Comparison of ENCODE assay signal across 1 cellular context in the genomic region with DNA sequence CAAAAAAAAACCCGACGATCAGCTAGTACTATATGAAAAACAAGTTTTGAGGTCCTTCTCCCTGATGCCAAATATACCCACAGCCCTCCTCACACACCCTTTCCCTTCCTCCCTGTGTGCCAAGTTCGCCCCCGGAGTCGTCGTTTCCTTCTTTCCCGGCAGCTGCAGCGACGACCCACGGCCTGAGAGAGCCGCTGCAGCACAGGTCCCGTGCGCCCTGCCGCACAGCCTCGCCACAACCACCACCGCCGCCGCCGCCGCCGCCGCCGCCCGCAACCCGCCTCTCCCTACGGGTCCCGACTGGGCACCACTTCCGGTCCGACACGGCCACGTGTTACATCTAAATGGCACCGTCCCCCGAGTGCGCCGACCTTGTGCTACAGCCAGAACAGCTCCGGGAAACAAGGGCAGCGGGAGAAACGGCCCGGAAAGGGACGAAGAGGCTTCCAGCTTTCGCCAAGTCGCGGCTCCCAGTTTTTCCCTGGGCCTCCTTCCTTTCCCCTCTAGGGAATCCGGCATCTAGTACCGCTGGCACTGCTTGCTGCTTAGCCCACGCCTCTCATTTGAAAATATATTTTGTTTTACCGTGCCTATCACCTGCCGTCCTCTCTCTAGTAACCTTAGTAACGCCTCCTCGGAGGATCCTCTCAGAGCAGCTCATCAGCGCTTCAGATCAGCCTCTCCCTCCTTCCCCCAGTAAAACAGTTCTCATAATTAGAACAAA.
TF ChIP-seq lines count a peak whose summit lies in the region.

A gene with protein sequence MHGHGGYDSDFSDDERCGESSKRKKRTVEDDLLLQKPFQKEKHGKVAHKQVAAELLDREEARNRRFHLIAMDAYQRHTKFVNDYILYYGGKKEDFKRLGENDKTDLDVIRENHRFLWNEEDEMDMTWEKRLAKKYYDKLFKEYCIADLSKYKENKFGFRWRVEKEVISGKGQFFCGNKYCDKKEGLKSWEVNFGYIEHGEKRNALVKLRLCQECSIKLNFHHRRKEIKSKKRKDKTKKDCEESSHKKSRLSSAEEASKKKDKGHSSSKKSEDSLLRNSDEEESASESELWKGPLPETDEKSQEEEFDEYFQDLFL (minus strand): TSS at position 315 of the 724 bp plus-strand sequence. CDS start 2,486 bp downstream, outside the sequence.

TF ChIP-seq in HEK293, 187 proteins besides CTCF, POLR2A, EP300 and RAD21 (continued from another document and continues in another):
- TF ChIP-seq ZNF341 (tag by site-specific recombination; IDR thresholded peaks at IDR 0.05; ENCODE audit: low read depth) (no peak), ZNF394 (tag by site-specific recombination; IDR thresholded peaks at IDR 0.05; ENCODE audit: borderline replicate concordance) (peak; percentile 94), ZNF571 (tag by site-specific recombination; IDR thresholded peaks at IDR 0.05) (no peak), ZNF600 (tag by site-specific recombination; IDR thresholded peaks at IDR 0.05) (peak; percentile 98), ZBTB21 (tag by site-specific recombination; IDR thresholded peaks at IDR 0.05) (peak; percentile 73; the same call in 1 of the 2 replicates), ZSCAN30 (tag by site-specific recombination; IDR thresholded peaks at IDR 0.05) (peak; percentile 99), SP2 (tag by site-specific recombination; IDR thresholded peaks at IDR 0.05) (peak; percentile 81), SCRT2 (tag by site-specific recombination; IDR thresholded peaks at IDR 0.05) (peak; percentile 81), ZNF701 (tag by site-specific recombination; IDR thresholded peaks at IDR 0.05) (0 out of 2 replicates have a peak, but pooled peaks have one; percentile 29), ZNF23 (tag by site-specific recombination; IDR thresholded peaks at IDR 0.05; ENCODE audit: borderline replicate concordance) (no peak), ZNF555 (tag by site-specific recombination; conservative IDR thresholded peaks at IDR 0.05) (no peak), GLIS2 (tag by site-specific recombination; IDR thresholded peaks at IDR 0.05) (no peak), ZNF501 (tag by site-specific recombination; IDR thresholded peaks at IDR 0.05) (peak; percentile 100), ZNF560 (tag by site-specific recombination; IDR thresholded peaks at IDR 0.05; ENCODE audit: borderline replicate concordance) (peak; percentile 66; the same call in 1 of the 2 replicates), ZNF335 (tag by site-specific recombination; conservative IDR thresholded peaks at IDR 0.05) (peak; percentile 96), ZNF610 (tag by site-specific recombination; IDR thresholded peaks at IDR 0.05; ENCODE audit: borderline replicate concordance) (peak; percentile 92), ZNF621 (tag by site-specific recombination; IDR thresholded peaks at IDR 0.05) (no peak), HOXD13 (CRISPR knock-in tag; IDR thresholded peaks at IDR 0.05; ENCODE audit: borderline replicate concordance) (peak; percentile 73; the same call in 1 of the 2 replicates), ZBTB17 (tag by site-specific recombination; IDR thresholded peaks at IDR 0.05) (peak; percentile 97), ZNF175 (tag by site-specific recombination; IDR thresholded peaks at IDR 0.05) (no peak), ZNF416 (tag by site-specific recombination; IDR thresholded peaks at IDR 0.05) (no peak), ZNF777 (tag by site-specific recombination; IDR thresholded peaks at IDR 0.05; ENCODE audit: borderline replicate concordance) (peak; percentile 99), ZNF654 (tag by site-specific recombination; IDR thresholded peaks at IDR 0.05; ENCODE audit: low read depth) (peak; percentile 44), KLF16 (tag by site-specific recombination; IDR thresholded peaks at IDR 0.05) (peak; percentile 99), ZSCAN16 (tag by site-specific recombination; IDR thresholded peaks at IDR 0.05) (0 out of 2 replicates have a peak, but pooled peaks have one; percentile 54), ZNF155 (tag by site-specific recombination; IDR thresholded peaks at IDR 0.05) (no peak), ZNF311 (tag by site-specific recombination; IDR thresholded peaks at IDR 0.05; ENCODE audit: borderline replicate concordance) (no peak), ZNF530 (tag by site-specific recombination; IDR thresholded peaks at IDR 0.05; ENCODE audit: low read depth) (no peak; the same call in 1 of the 2 replicates), SP3 (tag by site-specific recombination; IDR thresholded peaks at IDR 0.05) (peak; percentile 86), ZNF529 (tag by site-specific recombination; IDR thresholded peaks at IDR 0.05; ENCODE audit: insufficient replicate concordance) (no peak), ZNF837 (tag by site-specific recombination; IDR thresholded peaks at IDR 0.05) (no peak), ZNF37A (tag by site-specific recombination; IDR thresholded peaks at IDR 0.05) (peak; percentile 55), HOXA7 (CRISPR knock-in tag; IDR thresholded peaks at IDR 0.05; ENCODE audit: borderline replicate concordance) (no peak)
- TF ChIP-seq, protein P1, sequence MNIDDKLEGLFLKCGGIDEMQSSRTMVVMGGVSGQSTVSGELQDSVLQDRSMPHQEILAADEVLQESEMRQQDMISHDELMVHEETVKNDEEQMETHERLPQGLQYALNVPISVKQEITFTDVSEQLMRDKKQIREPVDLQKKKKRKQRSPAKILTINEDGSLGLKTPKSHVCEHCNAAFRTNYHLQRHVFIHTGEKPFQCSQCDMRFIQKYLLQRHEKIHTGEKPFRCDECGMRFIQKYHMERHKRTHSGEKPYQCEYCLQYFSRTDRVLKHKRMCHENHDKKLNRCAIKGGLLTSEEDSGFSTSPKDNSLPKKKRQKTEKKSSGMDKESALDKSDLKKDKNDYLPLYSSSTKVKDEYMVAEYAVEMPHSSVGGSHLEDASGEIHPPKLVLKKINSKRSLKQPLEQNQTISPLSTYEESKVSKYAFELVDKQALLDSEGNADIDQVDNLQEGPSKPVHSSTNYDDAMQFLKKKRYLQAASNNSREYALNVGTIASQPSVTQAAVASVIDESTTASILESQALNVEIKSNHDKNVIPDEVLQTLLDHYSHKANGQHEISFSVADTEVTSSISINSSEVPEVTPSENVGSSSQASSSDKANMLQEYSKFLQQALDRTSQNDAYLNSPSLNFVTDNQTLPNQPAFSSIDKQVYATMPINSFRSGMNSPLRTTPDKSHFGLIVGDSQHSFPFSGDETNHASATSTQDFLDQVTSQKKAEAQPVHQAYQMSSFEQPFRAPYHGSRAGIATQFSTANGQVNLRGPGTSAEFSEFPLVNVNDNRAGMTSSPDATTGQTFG (tag by site-specific recombination; IDR thresholded peaks at IDR 0.05; ENCODE audit: borderline replicate concordance): peak; percentile 63; the same call in 1 of the 2 replicates
- TF ChIP-seq, protein P2, sequence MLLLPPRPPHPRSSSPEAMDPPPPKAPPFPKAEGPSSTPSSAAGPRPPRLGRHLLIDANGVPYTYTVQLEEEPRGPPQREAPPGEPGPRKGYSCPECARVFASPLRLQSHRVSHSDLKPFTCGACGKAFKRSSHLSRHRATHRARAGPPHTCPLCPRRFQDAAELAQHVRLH (tag by site-specific recombination; IDR thresholded peaks at IDR 0.05): peak; percentile 98
- TF ChIP-seq, protein P3, sequence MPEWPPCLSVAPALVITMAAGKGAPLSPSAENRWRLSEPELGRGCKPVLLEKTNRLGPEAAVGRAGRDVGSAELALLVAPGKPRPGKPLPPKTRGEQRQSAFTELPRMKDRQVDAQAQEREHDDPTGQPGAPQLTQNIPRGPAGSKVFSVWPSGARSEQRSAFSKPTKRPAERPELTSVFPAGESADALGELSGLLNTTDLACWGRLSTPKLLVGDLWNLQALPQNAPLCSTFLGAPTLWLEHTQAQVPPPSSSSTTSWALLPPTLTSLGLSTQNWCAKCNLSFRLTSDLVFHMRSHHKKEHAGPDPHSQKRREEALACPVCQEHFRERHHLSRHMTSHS (tag by site-specific recombination; IDR thresholded peaks at IDR 0.05): no peak
- TF ChIP-seq, protein P4, sequence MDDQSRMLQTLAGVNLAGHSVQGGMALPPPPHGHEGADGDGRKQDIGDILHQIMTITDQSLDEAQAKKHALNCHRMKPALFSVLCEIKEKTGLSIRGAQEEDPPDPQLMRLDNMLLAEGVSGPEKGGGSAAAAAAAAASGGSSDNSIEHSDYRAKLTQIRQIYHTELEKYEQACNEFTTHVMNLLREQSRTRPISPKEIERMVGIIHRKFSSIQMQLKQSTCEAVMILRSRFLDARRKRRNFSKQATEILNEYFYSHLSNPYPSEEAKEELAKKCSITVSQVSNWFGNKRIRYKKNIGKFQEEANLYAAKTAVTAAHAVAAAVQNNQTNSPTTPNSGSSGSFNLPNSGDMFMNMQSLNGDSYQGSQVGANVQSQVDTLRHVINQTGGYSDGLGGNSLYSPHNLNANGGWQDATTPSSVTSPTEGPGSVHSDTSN (CRISPR knock-in tag; IDR thresholded peaks at IDR 0.05): peak; percentile 94
- TF ChIP-seq, protein P5, sequence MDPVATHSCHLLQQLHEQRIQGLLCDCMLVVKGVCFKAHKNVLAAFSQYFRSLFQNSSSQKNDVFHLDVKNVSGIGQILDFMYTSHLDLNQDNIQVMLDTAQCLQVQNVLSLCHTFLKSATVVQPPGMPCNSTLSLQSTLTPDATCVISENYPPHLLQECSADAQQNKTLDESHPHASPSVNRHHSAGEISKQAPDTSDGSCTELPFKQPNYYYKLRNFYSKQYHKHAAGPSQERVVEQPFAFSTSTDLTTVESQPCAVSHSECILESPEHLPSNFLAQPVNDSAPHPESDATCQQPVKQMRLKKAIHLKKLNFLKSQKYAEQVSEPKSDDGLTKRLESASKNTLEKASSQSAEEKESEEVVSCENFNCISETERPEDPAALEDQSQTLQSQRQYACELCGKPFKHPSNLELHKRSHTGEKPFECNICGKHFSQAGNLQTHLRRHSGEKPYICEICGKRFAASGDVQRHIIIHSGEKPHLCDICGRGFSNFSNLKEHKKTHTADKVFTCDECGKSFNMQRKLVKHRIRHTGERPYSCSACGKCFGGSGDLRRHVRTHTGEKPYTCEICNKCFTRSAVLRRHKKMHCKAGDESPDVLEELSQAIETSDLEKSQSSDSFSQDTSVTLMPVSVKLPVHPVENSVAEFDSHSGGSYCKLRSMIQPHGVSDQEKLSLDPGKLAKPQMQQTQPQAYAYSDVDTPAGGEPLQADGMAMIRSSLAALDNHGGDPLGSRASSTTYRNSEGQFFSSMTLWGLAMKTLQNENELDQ (tag by site-specific recombination; IDR thresholded peaks at IDR 0.05; ENCODE audit: low read depth): no peak
- TF ChIP-seq, protein P6, sequence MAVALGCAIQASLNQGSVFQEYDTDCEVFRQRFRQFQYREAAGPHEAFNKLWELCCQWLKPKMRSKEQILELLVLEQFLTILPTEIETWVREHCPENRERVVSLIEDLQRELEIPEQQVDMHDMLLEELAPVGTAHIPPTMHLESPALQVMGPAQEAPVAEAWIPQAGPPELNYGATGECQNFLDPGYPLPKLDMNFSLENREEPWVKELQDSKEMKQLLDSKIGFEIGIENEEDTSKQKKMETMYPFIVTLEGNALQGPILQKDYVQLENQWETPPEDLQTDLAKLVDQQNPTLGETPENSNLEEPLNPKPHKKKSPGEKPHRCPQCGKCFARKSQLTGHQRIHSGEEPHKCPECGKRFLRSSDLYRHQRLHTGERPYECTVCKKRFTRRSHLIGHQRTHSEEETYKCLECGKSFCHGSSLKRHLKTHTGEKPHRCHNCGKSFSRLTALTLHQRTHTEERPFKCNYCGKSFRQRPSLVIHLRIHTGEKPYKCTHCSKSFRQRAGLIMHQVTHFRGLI (tag by site-specific recombination; IDR thresholded peaks at IDR 0.05): peak; percentile 86
- TF ChIP-seq, protein P7, sequence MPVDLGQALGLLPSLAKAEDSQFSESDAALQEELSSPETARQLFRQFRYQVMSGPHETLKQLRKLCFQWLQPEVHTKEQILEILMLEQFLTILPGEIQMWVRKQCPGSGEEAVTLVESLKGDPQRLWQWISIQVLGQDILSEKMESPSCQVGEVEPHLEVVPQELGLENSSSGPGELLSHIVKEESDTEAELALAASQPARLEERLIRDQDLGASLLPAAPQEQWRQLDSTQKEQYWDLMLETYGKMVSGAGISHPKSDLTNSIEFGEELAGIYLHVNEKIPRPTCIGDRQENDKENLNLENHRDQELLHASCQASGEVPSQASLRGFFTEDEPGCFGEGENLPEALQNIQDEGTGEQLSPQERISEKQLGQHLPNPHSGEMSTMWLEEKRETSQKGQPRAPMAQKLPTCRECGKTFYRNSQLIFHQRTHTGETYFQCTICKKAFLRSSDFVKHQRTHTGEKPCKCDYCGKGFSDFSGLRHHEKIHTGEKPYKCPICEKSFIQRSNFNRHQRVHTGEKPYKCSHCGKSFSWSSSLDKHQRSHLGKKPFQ (tag by site-specific recombination; IDR thresholded peaks at IDR 0.05): 0 out of 2 replicates have a peak, but pooled peaks have one; percentile 47
- TF ChIP-seq, protein P8, sequence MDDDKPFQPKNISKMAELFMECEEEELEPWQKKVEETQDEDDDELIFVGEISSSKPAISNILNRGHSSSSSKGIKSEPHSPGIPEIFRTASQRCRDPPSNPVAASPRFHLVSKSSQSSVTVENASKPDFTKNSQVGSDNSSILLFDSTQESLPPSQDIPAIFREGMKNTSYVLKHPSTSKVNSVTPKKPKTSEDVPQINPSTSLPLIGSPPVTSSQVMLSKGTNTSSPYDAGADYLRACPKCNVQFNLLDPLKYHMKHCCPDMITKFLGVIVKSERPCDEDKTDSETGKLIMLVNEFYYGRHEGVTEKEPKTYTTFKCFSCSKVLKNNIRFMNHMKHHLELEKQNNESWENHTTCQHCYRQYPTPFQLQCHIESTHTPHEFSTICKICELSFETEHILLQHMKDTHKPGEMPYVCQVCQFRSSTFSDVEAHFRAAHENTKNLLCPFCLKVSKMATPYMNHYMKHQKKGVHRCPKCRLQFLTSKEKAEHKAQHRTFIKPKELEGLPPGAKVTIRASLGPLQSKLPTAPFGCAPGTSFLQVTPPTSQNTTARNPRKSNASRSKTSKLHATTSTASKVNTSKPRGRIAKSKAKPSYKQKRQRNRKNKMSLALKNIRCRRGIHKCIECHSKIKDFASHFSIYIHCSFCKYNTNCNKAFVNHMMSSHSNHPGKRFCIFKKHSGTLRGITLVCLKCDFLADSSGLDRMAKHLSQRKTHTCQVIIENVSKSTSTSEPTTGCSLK (tag by site-specific recombination; IDR thresholded peaks at IDR 0.05): no peak
- TF ChIP-seq, protein P9, sequence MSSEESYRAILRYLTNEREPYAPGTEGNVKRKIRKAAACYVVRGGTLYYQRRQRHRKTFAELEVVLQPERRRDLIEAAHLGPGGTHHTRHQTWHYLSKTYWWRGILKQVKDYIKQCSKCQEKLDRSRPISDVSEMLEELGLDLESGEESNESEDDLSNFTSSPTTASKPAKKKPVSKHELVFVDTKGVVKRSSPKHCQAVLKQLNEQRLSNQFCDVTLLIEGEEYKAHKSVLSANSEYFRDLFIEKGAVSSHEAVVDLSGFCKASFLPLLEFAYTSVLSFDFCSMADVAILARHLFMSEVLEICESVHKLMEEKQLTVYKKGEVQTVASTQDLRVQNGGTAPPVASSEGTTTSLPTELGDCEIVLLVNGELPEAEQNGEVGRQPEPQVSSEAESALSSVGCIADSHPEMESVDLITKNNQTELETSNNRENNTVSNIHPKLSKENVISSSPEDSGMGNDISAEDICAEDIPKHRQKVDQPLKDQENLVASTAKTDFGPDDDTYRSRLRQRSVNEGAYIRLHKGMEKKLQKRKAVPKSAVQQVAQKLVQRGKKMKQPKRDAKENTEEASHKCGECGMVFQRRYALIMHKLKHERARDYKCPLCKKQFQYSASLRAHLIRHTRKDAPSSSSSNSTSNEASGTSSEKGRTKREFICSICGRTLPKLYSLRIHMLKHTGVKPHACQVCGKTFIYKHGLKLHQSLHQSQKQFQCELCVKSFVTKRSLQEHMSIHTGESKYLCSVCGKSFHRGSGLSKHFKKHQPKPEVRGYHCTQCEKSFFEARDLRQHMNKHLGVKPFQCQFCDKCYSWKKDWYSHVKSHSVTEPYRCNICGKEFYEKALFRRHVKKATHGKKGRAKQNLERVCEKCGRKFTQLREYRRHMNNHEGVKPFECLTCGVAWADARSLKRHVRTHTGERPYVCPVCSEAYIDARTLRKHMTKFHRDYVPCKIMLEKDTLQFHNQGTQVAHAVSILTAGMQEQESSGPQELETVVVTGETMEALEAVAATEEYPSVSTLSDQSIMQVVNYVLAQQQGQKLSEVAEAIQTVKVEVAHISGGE (tag by site-specific recombination; conservative IDR thresholded peaks at IDR 0.05; ENCODE audit: low read depth): peak; percentile 100
